In the genomic region with DNA sequence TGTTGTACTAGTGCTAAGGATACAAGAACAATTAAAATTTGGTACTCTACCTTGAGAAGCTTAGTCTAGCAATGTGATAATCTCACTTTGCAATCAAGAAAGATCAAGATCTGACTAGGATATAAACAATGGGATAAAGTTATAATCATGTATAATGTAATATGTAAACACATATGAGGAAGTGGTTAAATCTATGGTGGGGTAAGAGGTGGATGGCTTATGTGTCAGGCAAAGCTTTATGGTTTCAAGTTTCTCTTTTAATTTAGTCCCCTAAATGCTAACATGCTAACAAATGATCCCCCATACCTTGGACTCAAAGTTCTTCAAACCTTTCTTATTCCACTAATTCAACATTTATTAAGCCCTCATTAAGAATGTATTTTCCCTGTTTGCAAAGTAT, we compare ENCODE assay signal across 17 cellular contexts. TPM values are rescaled to one million over a fixed set of nuclear protein-coding genes. Genes with fewer than 3 reads are reported as not detected.
DNase-seq lines count a peak whose midpoint lies in the region; ATAC-seq and TF ChIP-seq lines count a peak whose summit lies in the region.
"Had no signal": no experiment of that assay in that cellular context is flagged by ENCODE, and none has a peak within 500 bp of the region (broad histone marks: within the 10 kb centered on the region; RNA-seq: fewer than 3 reads in every experiment).

No MANE protein-coding gene starts in this region.

- no peak overlapping the region for H3K4me3 Mint-ChIP-seq in activated T-helper 17 cell treated with anti-CD3 and anti-CD28 coated beads, Interleukin-2, amount 50 U/mL, for 72 hours
- H3K4me3 Mint-ChIP-seq: activated naive CD4-positive, alpha-beta T cell treated with anti-CD3 and anti-CD28 coated beads for 36 hours had no signal

- no peaks in the 10 kb centered on the region for H3K9me3 Mint-ChIP-seq in activated T-helper 17 cell treated with anti-CD3 and anti-CD28 coated beads, Interleukin-2, amount 50 U/mL, for 72 hours

- H2AFZ ChIP-seq in DND-41 (ENCODE audit: low read depth, low read length), result no peak overlapping the region

- no peak overlapping the region for H3K27ac Mint-ChIP-seq in activated T-helper 17 cell treated with anti-CD3 and anti-CD28 coated beads, Interleukin-2, amount 50 U/mL, for 72 hours
- H3K27ac Mint-ChIP-seq: activated CD8-positive, alpha-beta T cell treated with anti-CD3 and anti-CD28 coated beads for 36 hours; activated naive CD4-positive, alpha-beta T cell treated with anti-CD3 and anti-CD28 coated beads for 36 hours had no signal

- peaks cover 81% of the 10 kb centered on the region for H3K79me2 ChIP-seq in DND-41 (ENCODE audit: insufficient read depth, low read length)

- DNase-seq in DND-41 (no peak), SK-N-MC (ENCODE audit: low read depth, low spot score) (no peak), heart right ventricle (no peak), NCI-H146 treated with DMSO at 0.1 percent for 48 hours (lab: John Stamatoyannopoulos, UW; ENCODE audit: unreplicated experiment) (no peak), SHP77 treated with DMSO at 0.1 percent for 48 hours (lab: John Stamatoyannopoulos, UW) (no peak)
- DNase-seq: activated CD8-positive, alpha-beta T cell treated with anti-CD3 and anti-CD28 coated beads for 36 hours; activated naive CD4-positive, alpha-beta T cell treated with anti-CD3 and anti-CD28 coated beads for 36 hours; colonic mucosa; foreskin keratinocyte; islet precursor cell; NCI-H1436 treated with DMSO at 0.1 percent for 48 hours; NCI-H526 treated with DMSO at 0.1 percent for 48 hours had no signal

- intact Hi-C loops in heart right ventricle (cut with DNase I), result no loop called here

- no peak for TF ChIP-seq CTCF in DND-41 (IDR thresholded peaks at IDR 0.05; ENCODE audit: borderline replicate concordance, extremely low read depth, low read length, poor library complexity, severe bottlenecking)
- TF ChIP-seq CTCF in heart right ventricle (IDR thresholded peaks at IDR 0.05), result no peak

- H3K27me3 ChIP-seq in DND-41 (ENCODE audit: insufficient read depth, low read length, poor library complexity) (no peaks in the 10 kb centered on the region), HUES48 (ENCODE audit: control insufficient read depth, insufficient read depth, low read length) (no peaks in the 10 kb centered on the region), iPS-18a (ENCODE audit: control insufficient read depth, insufficient read depth, low read length) (no peaks in the 10 kb centered on the region), heart right ventricle (no peaks in the 10 kb centered on the region)
- H3K27me3 ChIP-seq: colonic mucosa, foreskin keratinocyte had no signal

- H3K36me3 Mint-ChIP-seq in activated T-helper 17 cell treated with anti-CD3 and anti-CD28 coated beads, Interleukin-2, amount 50 U/mL, for 72 hours (ENCODE audit: low read depth), result peaks cover 45% of the 10 kb centered on the region

- no peaks in the 10 kb centered on the region for H3K9me3 ChIP-seq in DND-41 (ENCODE audit: insufficient read depth, low read length, severe bottlenecking)
- no peaks in the 10 kb centered on the region for H3K9me3 ChIP-seq in HUES48 (ENCODE audit: control insufficient read depth, insufficient read depth, low read length)
- no peaks in the 10 kb centered on the region for H3K9me3 ChIP-seq in SK-N-MC (ENCODE audit: low read depth, low read length)
- H3K9me3 ChIP-seq in iPS-18a (ENCODE audit: control insufficient read depth, low read depth, low read length), result no peaks in the 10 kb centered on the region
- no peaks in the 10 kb centered on the region for H3K9me3 ChIP-seq in heart right ventricle
- H3K9me3 ChIP-seq: colonic mucosa, thoracic aorta had no signal

- H3K27me3 Mint-ChIP-seq in activated T-helper 17 cell treated with anti-CD3 and anti-CD28 coated beads, Interleukin-2, amount 50 U/mL, for 72 hours, result no peaks in the 10 kb centered on the region
- H3K27me3 Mint-ChIP-seq: activated CD8-positive, alpha-beta T cell treated with anti-CD3 and anti-CD28 coated beads for 36 hours had no signal

- H3K36me3 ChIP-seq in DND-41 (ENCODE audit: insufficient read depth, low read length) (peaks cover 57% of the 10 kb centered on the region), HUES48 (ENCODE audit: control insufficient read depth, insufficient read depth, low read length) (peaks cover 57% of the 10 kb centered on the region), SK-N-MC (ENCODE audit: insufficient read depth, low read length) (peaks cover 61% of the 10 kb centered on the region), iPS-18a (ENCODE audit: control insufficient read depth, low read depth, low read length) (peaks cover 48% of the 10 kb centered on the region), heart right ventricle (peaks cover 0 to 35% (median 15%) of the 10 kb centered on the region in 9 donors)
- H3K36me3 ChIP-seq: colonic mucosa had no signal

- H3K27ac ChIP-seq in DND-41 (ENCODE audit: low read length) (no peak overlapping the region), HUES48 (ENCODE audit: low read depth, low read length) (no peak overlapping the region), SK-N-MC (no peak overlapping the region), iPS-18a (ENCODE audit: low read length) (no peak overlapping the region), heart right ventricle (no peak overlapping the region)
- H3K27ac ChIP-seq: colonic mucosa, foreskin keratinocyte, thoracic aorta had no signal

- ATAC-seq in DND-41 (ENCODE audit: insufficient read depth, low read depth) (no peak), heart right ventricle (no peak)
- ATAC-seq in activated T-helper 17 cell treated with anti-CD3 and anti-CD28 coated beads, Interleukin-2, amount 50 U/mL, for 72 hours (replicated peaks), result no peak
- ATAC-seq: activated CD8-positive, alpha-beta T cell treated with anti-CD3 and anti-CD28 coated beads for 36 hours; foreskin keratinocyte; sciatic nerve had no signal

- peaks cover 47% of the 10 kb centered on the region for H4K20me1 ChIP-seq in DND-41 (ENCODE audit: insufficient read depth, low read length)

- H3K4me3 ChIP-seq in DND-41 (ENCODE audit: low read depth in 1 of 2, low read length in 2 of 2), result peak overlapping the region in 1 of 2 experiments; percentile 79; a peak in 1 of 4 replicates
- peak overlapping the region; percentile 79; the same call in 1 of the 2 replicates for H3K4me3 ChIP-seq in HUES48 (ENCODE audit: low read depth, low read length)
- H3K4me3 ChIP-seq in SK-N-MC, result peak overlapping the region; percentile 81
- peak overlapping the region; percentile 77 for H3K4me3 ChIP-seq in iPS-18a (ENCODE audit: low read length)
- H3K4me3 ChIP-seq in heart right ventricle, result no peak overlapping the region
- H3K4me3 ChIP-seq: colonic mucosa, thoracic aorta had no signal

- H3K4me1 ChIP-seq in DND-41 (ENCODE audit: insufficient read depth, low read length) (peaks cover 39% of the 10 kb centered on the region), HUES48 (ENCODE audit: control insufficient read depth, insufficient read depth, low read length) (peaks cover 12% of the 10 kb centered on the region; the same call in 1 of the 2 replicates), iPS-18a (ENCODE audit: control insufficient read depth, low read depth, low read length) (peaks cover 8% of the 10 kb centered on the region), heart right ventricle (peaks cover 0 to 46% (median 25%) of the 10 kb centered on the region in 9 donors)

- peaks cover 17% of the 10 kb centered on the region for H3K4me1 Mint-ChIP-seq in activated T-helper 17 cell treated with anti-CD3 and anti-CD28 coated beads, Interleukin-2, amount 50 U/mL, for 72 hours

- H3K4me2 ChIP-seq in DND-41 (ENCODE audit: insufficient read depth, low read length), result peak overlapping the region; percentile 84

- 0 out of 2 replicates have a peak overlapping the region, but pooled peaks have one; percentile 79 for H3K9ac ChIP-seq in DND-41 (ENCODE audit: low read depth, low read length)
- no peak overlapping the region for H3K9ac ChIP-seq in HUES48 (ENCODE audit: low read depth, low read length)
- H3K9ac ChIP-seq in SK-N-MC (ENCODE audit: insufficient read length), result peak overlapping the region; percentile 99
- H3K9ac ChIP-seq in iPS-18a (ENCODE audit: low read length), result no peak overlapping the region

RNA-seq across cellular contexts. Expression of gene RSL24D1, which starts 2.5 kb away (rescaled TPM):
- total RNA-seq in activated T-helper 17 cell treated with anti-CD3 and anti-CD28 coated beads, Interleukin-2, amount 50 U/mL, for 72 hours, result 100 to 1,000 TPM; 107 to 111 TPM
- total RNA-seq in heart right ventricle, result 10 to 100 TPM; 38.0 to 53.1 (median 40.5) TPM
- polyA plus RNA-seq in heart right ventricle, result 10 to 100 TPM; 32.3 to 44.2 TPM

Comparison
In these comparisons a context has a peak if more than half of its experiments do, and no peak if none do; other contexts are left out.
1. H3K4me3 ChIP-seq: peak in HUES48 (single experiment), SK-N-MC (single experiment) and iPS-18a (single experiment); none in heart right ventricle (0 of 10).
2. H3K9ac ChIP-seq: peak in DND-41 (single experiment) and SK-N-MC (single experiment); none in HUES48 (single experiment) and iPS-18a (single experiment).